8 cellular contexts compared by ENCODE assay signal in genomic region chr7:12210179-12211053, GRCh38. TPM values are rescaled to one million over a fixed set of nuclear protein-coding genes. Genes with fewer than 3 reads are reported as not detected.
DNase-seq lines count a peak whose midpoint lies in the region; ATAC-seq lines count a peak whose summit lies in the region.

No MANE protein-coding gene starts in this region.

- DNase-seq in DMS153 treated with DMSO at 0.1 percent for 48 hours (lab: John Stamatoyannopoulos, UW; ENCODE audit: unreplicated experiment), result peak; percentile 79
- DNase-seq in SK-N-MC (ENCODE audit: low read depth, low spot score), result no peak
- DNase-seq in epithelial cell of prostate (ENCODE audit: low read depth, low spot score), result no peak
- DNase-seq in aorta, result peak; percentile 53 to 72
- DNase-seq in NCI-H128 (lab: John Stamatoyannopoulos, UW; ENCODE audit: unreplicated experiment), result no peak

- H3K36me3 ChIP-seq in SK-N-MC (ENCODE audit: insufficient read depth, low read length) (peaks cover 6% of the 10 kb centered on the region; the same call in 1 of the 2 replicates), muscle layer of duodenum (ENCODE audit: control insufficient read depth in 1 of 2, insufficient read depth in 2 of 2, low read length in 2 of 2) (peaks cover 0 to 4% of the 10 kb centered on the region in 2 donors), aorta (ENCODE audit: control insufficient read depth in 1 of 2, insufficient read depth in 2 of 2, low read length in 1 of 2) (no peaks in the 10 kb centered on the region)

- ATAC-seq in GM19372 (IDR thresholded peaks at IDR 0.05; ENCODE audit: low read depth, unreplicated experiment) (peak; percentile 34), HG03342 (IDR thresholded peaks at IDR 0.05; ENCODE audit: unreplicated experiment) (peak; percentile 33), aorta (ENCODE audit: low FRiP score) (peak; percentile 73)

- H3K4me1 ChIP-seq in muscle layer of duodenum (ENCODE audit: control insufficient read depth in 1 of 2, insufficient read depth in 2 of 2, low read length in 2 of 2) (peaks cover 0 to 21% of the 10 kb centered on the region in 2 donors), aorta (ENCODE audit: control insufficient read depth in 1 of 2, insufficient read depth in 2 of 2, low read length in 2 of 2) (no peaks in the 10 kb centered on the region)

- H3K27ac ChIP-seq in SK-N-MC, result no peak overlapping the region
- peak overlapping the region; percentile 92 for H3K27ac ChIP-seq in epithelial cell of prostate
- peak overlapping the region; percentile 95 for H3K27ac ChIP-seq in muscle layer of duodenum (ENCODE audit: low read length)
- peak overlapping the region in 1 of 2 donors; percentile 56 for H3K27ac ChIP-seq in aorta (ENCODE audit: low read depth in 1 of 2, low read length in 2 of 2)

- intact Hi-C loops in aorta (cut with DNase I), result no loop called here

- no peaks in the 10 kb centered on the region for H3K9me3 ChIP-seq in SK-N-MC (ENCODE audit: low read depth, low read length)
- H3K9me3 ChIP-seq in muscle layer of duodenum (ENCODE audit: control insufficient read depth in 1 of 2, low read length in 2 of 2), result no peaks in the 10 kb centered on the region
- no peaks in the 10 kb centered on the region for H3K9me3 ChIP-seq in aorta (ENCODE audit: control insufficient read depth, low read length)

- peak overlapping the region; percentile 73 for H3K9ac ChIP-seq in SK-N-MC (ENCODE audit: insufficient read length)

- WGBS in aorta, 2 donors, result 2% methylated on average over 26 of the region's 26 CpGs

- H3K27me3 ChIP-seq in muscle layer of duodenum (ENCODE audit: low read depth, low read length) (no peaks in the 10 kb centered on the region), aorta (ENCODE audit: control insufficient read depth in 1 of 2, insufficient read depth in 2 of 2, low read length in 1 of 2) (no peaks in the 10 kb centered on the region)

- H3K4me3 ChIP-seq in SK-N-MC (peak overlapping the region; percentile 98), muscle layer of duodenum (ENCODE audit: low read depth in 1 of 2, low read length in 2 of 2) (peak overlapping the region; percentile 94 to 96), aorta (ENCODE audit: low read length in 2 of 2) (peak overlapping the region; percentile 35 to 63)

RNA-seq across cellular contexts. Expression of gene TMEM106B, which starts 0.7 kb away (rescaled TPM):
- 10 to 100 TPM; 40.9 to 41.4 TPM for total RNA-seq in aorta
- polyA plus RNA-seq in aorta, result 10 to 100 TPM; 12.8 to 15.5 TPM

Comparison
In these comparisons a context has a peak if more than half of its experiments do, and no peak if none do; other contexts are left out.
1. DNase-seq: peak in DMS153 treated with DMSO at 0.1 percent for 48 hours (single experiment) and aorta (2 of 2); none in SK-N-MC (single experiment), epithelial cell of prostate (single experiment) and NCI-H128 (single experiment).
2. Peak in every context shown above with its lines, with median percentiles within 50 percentile points of each other: ATAC-seq and H3K4me3 ChIP-seq.